In the genomic region with DNA sequence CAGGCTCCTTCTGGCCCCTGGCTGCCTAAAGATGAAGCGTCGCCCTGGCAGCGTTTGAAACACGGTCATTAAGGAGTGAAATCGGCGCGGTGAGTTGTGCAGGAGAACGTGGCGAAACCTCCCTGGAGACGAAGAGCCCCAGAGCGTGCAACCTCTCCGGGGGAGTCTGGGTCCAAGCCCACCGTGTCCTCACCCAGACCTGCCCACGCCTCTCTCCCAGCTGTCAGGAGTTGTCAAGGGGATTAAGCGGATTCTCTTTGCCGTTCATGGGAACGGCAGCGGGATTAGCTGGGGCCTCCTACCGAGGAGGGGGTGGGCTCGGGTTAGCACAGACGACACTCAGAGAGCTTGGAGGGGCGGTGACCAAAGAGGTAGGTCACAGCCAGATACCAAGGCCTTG, we compare ENCODE assay signal across 1 cellular context.
TF ChIP-seq lines count a peak whose summit lies in the region.

No MANE protein-coding gene starts in this region.

TF ChIP-seq in GM23338, 12 proteins besides CTCF, POLR2A, EP300 and RAD21:
- TF ChIP-seq, protein P1, sequence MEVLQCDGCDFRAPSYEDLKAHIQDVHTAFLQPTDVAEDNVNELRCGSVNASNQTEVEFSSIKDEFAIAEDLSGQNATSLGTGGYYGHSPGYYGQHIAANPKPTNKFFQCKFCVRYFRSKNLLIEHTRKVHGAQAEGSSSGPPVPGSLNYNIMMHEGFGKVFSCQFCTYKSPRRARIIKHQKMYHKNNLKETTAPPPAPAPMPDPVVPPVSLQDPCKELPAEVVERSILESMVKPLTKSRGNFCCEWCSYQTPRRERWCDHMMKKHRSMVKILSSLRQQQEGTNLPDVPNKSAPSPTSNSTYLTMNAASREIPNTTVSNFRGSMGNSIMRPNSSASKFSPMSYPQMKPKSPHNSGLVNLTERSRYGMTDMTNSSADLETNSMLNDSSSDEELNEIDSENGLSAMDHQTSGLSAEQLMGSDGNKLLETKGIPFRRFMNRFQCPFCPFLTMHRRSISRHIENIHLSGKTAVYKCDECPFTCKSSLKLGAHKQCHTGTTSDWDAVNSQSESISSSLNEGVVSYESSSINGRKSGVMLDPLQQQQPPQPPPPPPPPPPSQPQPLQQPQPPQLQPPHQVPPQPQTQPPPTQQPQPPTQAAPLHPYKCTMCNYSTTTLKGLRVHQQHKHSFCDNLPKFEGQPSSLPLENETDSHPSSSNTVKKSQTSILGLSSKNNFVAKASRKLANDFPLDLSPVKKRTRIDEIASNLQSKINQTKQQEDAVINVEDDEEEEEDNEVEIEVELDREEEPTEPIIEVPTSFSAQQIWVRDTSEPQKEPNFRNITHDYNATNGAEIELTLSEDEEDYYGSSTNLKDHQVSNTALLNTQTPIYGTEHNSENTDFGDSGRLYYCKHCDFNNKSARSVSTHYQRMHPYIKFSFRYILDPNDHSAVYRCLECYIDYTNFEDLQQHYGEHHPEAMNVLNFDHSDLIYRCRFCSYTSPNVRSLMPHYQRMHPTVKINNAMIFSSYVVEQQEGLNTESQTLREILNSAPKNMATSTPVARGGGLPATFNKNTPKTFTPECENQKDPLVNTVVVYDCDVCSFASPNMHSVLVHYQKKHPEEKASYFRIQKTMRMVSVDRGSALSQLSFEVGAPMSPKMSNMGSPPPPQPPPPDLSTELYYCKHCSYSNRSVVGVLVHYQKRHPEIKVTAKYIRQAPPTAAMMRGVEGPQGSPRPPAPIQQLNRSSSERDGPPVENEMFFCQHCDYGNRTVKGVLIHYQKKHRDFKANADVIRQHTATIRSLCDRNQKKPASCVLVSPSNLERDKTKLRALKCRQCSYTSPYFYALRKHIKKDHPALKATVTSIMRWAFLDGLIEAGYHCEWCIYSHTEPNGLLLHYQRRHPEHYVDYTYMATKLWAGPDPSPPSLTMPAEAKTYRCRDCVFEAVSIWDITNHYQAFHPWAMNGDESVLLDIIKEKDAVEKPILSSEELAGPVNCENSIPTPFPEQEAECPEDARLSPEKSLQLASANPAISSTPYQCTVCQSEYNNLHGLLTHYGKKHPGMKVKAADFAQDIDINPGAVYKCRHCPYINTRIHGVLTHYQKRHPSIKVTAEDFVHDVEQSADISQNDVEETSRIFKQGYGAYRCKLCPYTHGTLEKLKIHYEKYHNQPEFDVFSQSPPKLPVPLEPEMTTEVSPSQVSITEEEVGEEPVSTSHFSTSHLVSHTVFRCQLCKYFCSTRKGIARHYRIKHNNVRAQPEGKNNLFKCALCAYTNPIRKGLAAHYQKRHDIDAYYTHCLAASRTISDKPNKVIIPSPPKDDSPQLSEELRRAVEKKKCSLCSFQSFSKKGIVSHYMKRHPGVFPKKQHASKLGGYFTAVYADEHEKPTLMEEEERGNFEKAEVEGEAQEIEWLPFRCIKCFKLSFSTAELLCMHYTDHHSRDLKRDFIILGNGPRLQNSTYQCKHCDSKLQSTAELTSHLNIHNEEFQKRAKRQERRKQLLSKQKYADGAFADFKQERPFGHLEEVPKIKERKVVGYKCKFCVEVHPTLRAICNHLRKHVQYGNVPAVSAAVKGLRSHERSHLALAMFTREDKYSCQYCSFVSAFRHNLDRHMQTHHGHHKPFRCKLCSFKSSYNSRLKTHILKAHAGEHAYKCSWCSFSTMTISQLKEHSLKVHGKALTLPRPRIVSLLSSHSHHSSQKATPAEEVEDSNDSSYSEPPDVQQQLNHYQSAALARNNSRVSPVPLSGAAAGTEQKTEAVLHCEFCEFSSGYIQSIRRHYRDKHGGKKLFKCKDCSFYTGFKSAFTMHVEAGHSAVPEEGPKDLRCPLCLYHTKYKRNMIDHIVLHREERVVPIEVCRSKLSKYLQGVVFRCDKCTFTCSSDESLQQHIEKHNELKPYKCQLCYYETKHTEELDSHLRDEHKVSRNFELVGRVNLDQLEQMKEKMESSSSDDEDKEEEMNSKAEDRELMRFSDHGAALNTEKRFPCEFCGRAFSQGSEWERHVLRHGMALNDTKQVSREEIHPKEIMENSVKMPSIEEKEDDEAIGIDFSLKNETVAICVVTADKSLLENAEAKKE (CRISPR knock-in tag; IDR thresholded peaks at IDR 0.05), result no peak
- TF ChIP-seq JUNB (IDR thresholded peaks at IDR 0.05; ENCODE audit: unreplicated experiment) (no peak), CREB1 (CRISPR knock-in tag; IDR thresholded peaks at IDR 0.05; ENCODE audit: low read depth) (no peak)
- TF ChIP-seq, protein P2, sequence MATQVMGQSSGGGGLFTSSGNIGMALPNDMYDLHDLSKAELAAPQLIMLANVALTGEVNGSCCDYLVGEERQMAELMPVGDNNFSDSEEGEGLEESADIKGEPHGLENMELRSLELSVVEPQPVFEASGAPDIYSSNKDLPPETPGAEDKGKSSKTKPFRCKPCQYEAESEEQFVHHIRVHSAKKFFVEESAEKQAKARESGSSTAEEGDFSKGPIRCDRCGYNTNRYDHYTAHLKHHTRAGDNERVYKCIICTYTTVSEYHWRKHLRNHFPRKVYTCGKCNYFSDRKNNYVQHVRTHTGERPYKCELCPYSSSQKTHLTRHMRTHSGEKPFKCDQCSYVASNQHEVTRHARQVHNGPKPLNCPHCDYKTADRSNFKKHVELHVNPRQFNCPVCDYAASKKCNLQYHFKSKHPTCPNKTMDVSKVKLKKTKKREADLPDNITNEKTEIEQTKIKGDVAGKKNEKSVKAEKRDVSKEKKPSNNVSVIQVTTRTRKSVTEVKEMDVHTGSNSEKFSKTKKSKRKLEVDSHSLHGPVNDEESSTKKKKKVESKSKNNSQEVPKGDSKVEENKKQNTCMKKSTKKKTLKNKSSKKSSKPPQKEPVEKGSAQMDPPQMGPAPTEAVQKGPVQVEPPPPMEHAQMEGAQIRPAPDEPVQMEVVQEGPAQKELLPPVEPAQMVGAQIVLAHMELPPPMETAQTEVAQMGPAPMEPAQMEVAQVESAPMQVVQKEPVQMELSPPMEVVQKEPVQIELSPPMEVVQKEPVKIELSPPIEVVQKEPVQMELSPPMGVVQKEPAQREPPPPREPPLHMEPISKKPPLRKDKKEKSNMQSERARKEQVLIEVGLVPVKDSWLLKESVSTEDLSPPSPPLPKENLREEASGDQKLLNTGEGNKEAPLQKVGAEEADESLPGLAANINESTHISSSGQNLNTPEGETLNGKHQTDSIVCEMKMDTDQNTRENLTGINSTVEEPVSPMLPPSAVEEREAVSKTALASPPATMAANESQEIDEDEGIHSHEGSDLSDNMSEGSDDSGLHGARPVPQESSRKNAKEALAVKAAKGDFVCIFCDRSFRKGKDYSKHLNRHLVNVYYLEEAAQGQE (IDR thresholded peaks at IDR 0.05; ENCODE audit: unreplicated experiment), result no peak
